In genomic region chr12:108694812-108695278, GRCh38 we compare ENCODE assay signal across 12 cellular contexts. TPM values are rescaled to one million over a fixed set of nuclear protein-coding genes. Genes with fewer than 3 reads are reported as not detected.
DNase-seq lines count a peak whose midpoint lies in the region; ATAC-seq, FAIRE-seq and TF ChIP-seq lines count a peak whose summit lies in the region.
"Had no signal": no experiment of that assay in that cellular context is flagged by ENCODE, and none has a peak within 500 bp of the region (broad histone marks: within the 10 kb centered on the region; RNA-seq: fewer than 3 reads in every experiment).

No MANE protein-coding gene starts in this region.

- no peak for TF ChIP-seq RAD21 in A549 (conservative IDR thresholded peaks at IDR 0.05 in 1 of 2, IDR thresholded peaks at IDR 0.05 in 1 of 2)

- H2BK120ac ChIP-seq in mesendoderm (ENCODE audit: low read depth, low read length) = no peak overlapping the region

- no peak overlapping the region for H3K4me3 Mint-ChIP-seq in astrocyte (ENCODE audit: unreplicated experiment)
- H3K4me3 Mint-ChIP-seq: immature natural killer cell had no signal

- H3K18ac ChIP-seq in mesendoderm (ENCODE audit: low read length) = no peak overlapping the region

- H3K79me2 ChIP-seq in astrocyte (ENCODE audit: insufficient read depth, low read length) = peaks cover 89% of the 10 kb centered on the region
- H3K79me2 ChIP-seq in mesendoderm (ENCODE audit: control insufficient read depth, insufficient read depth, low read length) = peaks cover 27% of the 10 kb centered on the region

- 73% methylated on average over 2 of the region's 2 CpGs for WGBS in A549 (ENCODE audit: missing lambda C conversion rate)
- no CpG with 5 or more reads among the region's 2 CpGs for WGBS in mesendoderm (ENCODE audit: extremely low coverage, insufficient coverage, low lambda C conversion rate)

- peak overlapping the region; percentile 21 for H3K9ac ChIP-seq in astrocyte (ENCODE audit: low read length)
- no peak overlapping the region for H3K9ac ChIP-seq in mesendoderm (ENCODE audit: low read length)

- TF ChIP-seq EP300 in A549 (IDR thresholded peaks at IDR 0.05) = no peak

- H3K23ac ChIP-seq in mesendoderm (ENCODE audit: low read length) = no peak overlapping the region

- H3K4me1 ChIP-seq in A549 = peaks cover 72% of the 10 kb centered on the region
- H3K4me1 ChIP-seq in astrocyte (ENCODE audit: insufficient read depth, low read length) = peaks cover 69% of the 10 kb centered on the region
- H3K4me1 ChIP-seq in mesendoderm (ENCODE audit: control insufficient read depth, low read depth, low read length) = peaks cover 12% of the 10 kb centered on the region

- TF ChIP-seq CTCF in A549 (IDR thresholded peaks at IDR 0.05) = no peak
- no peak for TF ChIP-seq CTCF in astrocyte (IDR thresholded peaks at IDR 0.05; ENCODE audit: insufficient read depth, low read depth, low read length)

- DNase-seq in A549 (ENCODE audit: low read depth in 1 of 2, low spot score in 1 of 2) (no peak), HCEC 1CT (peak; percentile 82), astrocyte (ENCODE audit: low read depth) (peak; percentile 60), mesendoderm (peak; percentile 51), NCI-H2029 (lab: John Stamatoyannopoulos, UW) (no peak), H7 (no peak), D341Med (ENCODE audit: low spot score) (no peak), caudate nucleus (lab: John Stamatoyannopoulos, UW) (no peak)
- DNase-seq: effector CD8-positive, alpha-beta T cell; immature natural killer cell; NCI-H774 had no signal

- H3K4ac ChIP-seq in mesendoderm (ENCODE audit: low read depth, low read length) = no peak overlapping the region

- H3K4me1 Mint-ChIP-seq in astrocyte (ENCODE audit: low read depth, unreplicated experiment) = peaks cover 80% of the 10 kb centered on the region

- no peaks in the 10 kb centered on the region for H3K9me3 Mint-ChIP-seq in astrocyte (ENCODE audit: unreplicated experiment)
- H3K9me3 Mint-ChIP-seq: immature natural killer cell had no signal

- peaks cover 28% of the 10 kb centered on the region for H3K79me1 ChIP-seq in mesendoderm (ENCODE audit: low read length)

- no peak for TF ChIP-seq POLR2A in A549 (IDR thresholded peaks at IDR 0.05; ENCODE audit: low read length)

- no peaks in the 10 kb centered on the region for H3K9me3 ChIP-seq in A549
- H3K9me3 ChIP-seq in astrocyte (ENCODE audit: insufficient read depth, low read depth, low read length) = no peaks in the 10 kb centered on the region

- H3K27me3 ChIP-seq in astrocyte (ENCODE audit: insufficient read depth, low read length) = no peaks in the 10 kb centered on the region
- no peaks in the 10 kb centered on the region for H3K27me3 ChIP-seq in mesendoderm (ENCODE audit: insufficient read depth, low read length, poor library complexity)
- H3K27me3 ChIP-seq in H7 (ENCODE audit: control insufficient read depth, insufficient read depth, low read length) = no peaks in the 10 kb centered on the region

- H3K4me2 ChIP-seq in A549 (no peak overlapping the region), astrocyte (ENCODE audit: low read length) (peak overlapping the region; percentile 1), mesendoderm (ENCODE audit: low read length) (no peak overlapping the region)

- POLR2A ChIA-PET in A549 (lab: Yijun Ruan, JAX) = no interaction called here

- H3K36me3 Mint-ChIP-seq in astrocyte (ENCODE audit: low read depth, unreplicated experiment) = peaks cover 27% of the 10 kb centered on the region

- FAIRE-seq in A549 (lab: Jason Lieb, UNC) = no peak
- FAIRE-seq in astrocyte (lab: Jason Lieb, UNC) = no peak

- H3K36me3 ChIP-seq in astrocyte (ENCODE audit: insufficient read depth, low read length) = peaks cover 24% of the 10 kb centered on the region
- H3K36me3 ChIP-seq in mesendoderm (ENCODE audit: control insufficient read depth, insufficient read depth, low read length) = peaks cover 1% of the 10 kb centered on the region
- H3K36me3 ChIP-seq in H7 (replicated peaks; ENCODE audit: control insufficient read depth, insufficient read depth, low read length) = peaks cover 3% of the 10 kb centered on the region; the same call in 1 of the 2 replicates

- no peak overlapping the region for H2AK5ac ChIP-seq in mesendoderm (ENCODE audit: low read length)

- peak overlapping the region; percentile 97 for H3K27ac Mint-ChIP-seq in astrocyte (ENCODE audit: unreplicated experiment)
- H3K27ac Mint-ChIP-seq: immature natural killer cell, progenitor cell of endocrine pancreas had no signal

- H3K4me3 ChIP-seq in A549 (no peak overlapping the region), astrocyte (ENCODE audit: insufficient read depth, low read depth, low read length) (no peak overlapping the region), mesendoderm (ENCODE audit: low read length) (no peak overlapping the region), H7 (ENCODE audit: insufficient read depth, low read depth, low read length) (no peak overlapping the region)

- no peak overlapping the region for H4K8ac ChIP-seq in mesendoderm (ENCODE audit: low read depth, low read length)

- H2BK5ac ChIP-seq in mesendoderm (ENCODE audit: low read length) = no peak overlapping the region

- H3K27ac ChIP-seq in A549 (peak overlapping the region in 1 of 2 experiments; percentile 34; a peak in 1 of 6 replicates), astrocyte (ENCODE audit: low read depth, low read length) (peak overlapping the region; percentile 99), mesendoderm (ENCODE audit: low read depth, low read length) (no peak overlapping the region), caudate nucleus (ENCODE audit: low read depth, low read length) (no peak overlapping the region)

- no peak for ATAC-seq in A549

- H4K5ac ChIP-seq in mesendoderm (ENCODE audit: low read length) = no peak overlapping the region

- H3K56ac ChIP-seq in mesendoderm (ENCODE audit: low read length) = no peak overlapping the region

- H2BK15ac ChIP-seq in mesendoderm (replicated peaks; ENCODE audit: low read depth) = no peak overlapping the region

- peaks cover 13% of the 10 kb centered on the region for H4K20me1 ChIP-seq in astrocyte (ENCODE audit: insufficient read depth, low read length)

- no peaks in the 10 kb centered on the region for H3K27me3 Mint-ChIP-seq in astrocyte (ENCODE audit: low read depth, unreplicated experiment)
- H3K27me3 Mint-ChIP-seq: progenitor cell of endocrine pancreas had no signal

- CTCF ChIA-PET in A549 (lab: Yijun Ruan, JAX) = interaction anchor here (0.6 to 13.5 kb wide), 4 partner anchors 12 to 30 kb away, joined by 3 to 127 read pairs (median 5); no protein-coding TSS in a partner anchor

- H2AFZ ChIP-seq in astrocyte (ENCODE audit: low read depth, low read length) = no peak overlapping the region

TF ChIP-seq in A549, 52 proteins besides CTCF, POLR2A, EP300 and RAD21:
- no peak for TF ChIP-seq FOSL2 (IDR thresholded peaks at IDR 0.05)
- peak; percentile 69 for TF ChIP-seq FOSL2 (CRISPR knock-in tag; IDR thresholded peaks at IDR 0.05)
- TF ChIP-seq USF2 (IDR thresholded peaks at IDR 0.05) = peak; percentile 27; the same call in 1 of the 2 replicates
- TF ChIP-seq BCL3 (IDR thresholded peaks at IDR 0.05) = no peak

RNA-seq across cellular contexts. Expression of gene CORO1C, which starts 36.5 kb away (rescaled TPM):
- 245 and 296 TPM in 2 replicates for polyA plus RNA-seq in A549 (2011; rRNA removed)
- 158 and 173 TPM in 2 replicates for polyA plus RNA-seq in A549 (2012; cell fraction: cytosol; rRNA removed)
- polyA plus RNA-seq in A549 (2012; cell fraction: nucleus; rRNA removed) = 116 and 183 TPM in 2 replicates
- 165 to 189 TPM (median 166 TPM) in 3 replicates for polyA plus RNA-seq in A549 (2017; fragmentation: RNase III; extraction: RNeasy Plus Mini Kit Qiagen cat#74134 plus additional on column Dnase treatment)
- 601 and 684 TPM in 2 replicates for polyA minus RNA-seq in A549 (2011; rRNA and poly(A)+ RNA removed)
- total RNA-seq in astrocyte = 364 and 391 TPM in 2 replicates
- 122 TPM for polyA plus RNA-seq in mesendoderm (2013, experiment 1 of 2)
- 119 TPM for polyA plus RNA-seq in mesendoderm (2013, experiment 2 of 2)
- total RNA-seq in H7 (2014; rRNA removed; shearing (Covaris generic)) = 52.2 and 55.5 TPM in 2 replicates

Comparison
In these comparisons a context has a peak if more than half of its experiments do, and no peak if none do; other contexts are left out.
1. DNase-seq: peak in HCEC 1CT (single experiment), astrocyte (single experiment) and mesendoderm (single experiment); none in A549 (0 of 2), NCI-H2029 (single experiment), H7 (single experiment), D341Med (single experiment) and caudate nucleus (0 of 61).